ENCODE assay signal across 14 cellular contexts in the genomic region with DNA sequence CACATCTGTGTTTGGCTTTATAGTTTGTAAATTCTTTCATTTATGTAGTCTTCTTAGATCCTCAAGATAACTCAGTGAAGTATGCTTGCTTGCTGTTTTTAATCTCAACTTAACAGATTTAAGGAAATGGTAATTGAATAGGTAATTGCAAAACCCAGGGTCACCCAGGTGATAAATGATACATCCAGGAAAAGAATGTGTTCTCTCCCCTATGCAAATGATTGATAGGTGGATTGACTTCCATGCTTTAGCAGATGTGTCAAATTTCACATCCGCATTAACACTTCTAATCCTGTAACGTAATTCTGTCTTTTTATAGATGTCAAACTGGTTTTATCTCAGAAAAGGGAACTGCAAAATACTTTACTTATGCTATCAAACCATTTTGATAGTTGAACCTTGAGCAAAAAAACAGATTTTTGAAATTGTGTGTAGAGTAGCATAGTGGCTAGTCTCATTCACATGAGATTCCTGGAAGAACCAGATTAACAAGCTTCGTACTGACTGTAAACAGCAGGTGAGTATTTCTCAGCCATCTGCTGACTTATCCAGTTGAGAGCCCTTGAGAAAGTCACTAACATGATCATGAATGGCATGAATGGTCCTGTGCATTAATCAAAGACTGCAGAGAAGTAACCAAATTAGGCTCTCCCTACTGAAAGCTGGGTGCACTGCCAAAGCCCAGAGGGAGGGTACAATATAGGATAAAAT.
A peak's percentile ranks its signal among the peaks of the same experiment; 100 is the strongest.
DNase-seq lines count a peak whose midpoint lies in the region; ATAC-seq lines count a peak whose summit lies in the region.
"Had no signal": no experiment of that assay in that cellular context is flagged by ENCODE, and none has a peak within 500 bp of the region (broad histone marks: within the 10 kb centered on the region; RNA-seq: fewer than 3 reads in every experiment).

No MANE protein-coding gene starts in this region.

- peak; percentile 81 for ATAC-seq in esophagus mucosa
- ATAC-seq in HG03342 (IDR thresholded peaks at IDR 0.05; ENCODE audit: unreplicated experiment), result no peak
- ATAC-seq: gastroesophageal sphincter, GM12878 had no signal

- DNase-seq in DMS 273 treated with DMSO at 0.1 percent for 48 hours (lab: John Stamatoyannopoulos, UW) (peak; percentile 85), NCI-H1092 (lab: John Stamatoyannopoulos, UW) (peak; percentile 71), NCI-H526 (lab: John Stamatoyannopoulos, UW) (peak; percentile 72 to 74), COLO829 (ENCODE audit: low spot score) (no peak), occipital lobe (lab: John Stamatoyannopoulos, UW) (no peak)
- no peak for DNase-seq in activated CD8-positive, alpha-beta memory T cell treated with anti-CD3 and anti-CD28 coated beads for 24 hours
- DNase-seq: activated CD8-positive, alpha-beta memory T cell treated with anti-CD3 and anti-CD28 coated beads, Interleukin-2, amount 50 U/mL, for 48 hours; activated naive CD4-positive, alpha-beta T cell treated with anti-CD3 and anti-CD28 coated beads, Interleukin-2, amount 10 ng/mL, durations not matched to agents 7 days and 5 days; islet precursor cell; stimulated activated CD4-positive, alpha-beta T cell treated with anti-CD3 and anti-CD28 coated beads, Interleukin-12 subunit alpha, Interleukin-12 subunit beta, amount 100 ng/mL, for 4 hours had no signal

Comparison
In these comparisons a context has a peak if more than half of its experiments do, and no peak if none do; other contexts are left out.
1. DNase-seq: peak in DMS 273 treated with DMSO at 0.1 percent for 48 hours (single experiment), NCI-H1092 (single experiment) and NCI-H526 (2 of 2); none in activated CD8-positive, alpha-beta memory T cell treated with anti-CD3 and anti-CD28 coated beads for 24 hours (single experiment), COLO829 (single experiment) and occipital lobe (single experiment).